Comparison of ENCODE assay signal across 1 cellular context in genomic region chr20:48620486-48621255, GRCh38.
TF ChIP-seq lines count a peak whose summit lies in the region.

No MANE protein-coding gene starts in this region.

TF ChIP-seq in H1, 55 proteins besides CTCF, POLR2A, EP300 and RAD21 (continued from another document):
- no peak for TF ChIP-seq CHD7 (IDR thresholded peaks at IDR 0.05; ENCODE audit: insufficient replicate concordance, low read length)
- TF ChIP-seq TAF7 (optimal IDR thresholded peaks at IDR 0.05; ENCODE audit: borderline replicate concordance, low read depth, low read length): peak; percentile 73
- TF ChIP-seq FOSL1 (IDR thresholded peaks at IDR 0.05; ENCODE audit: insufficient read depth, low read depth, low read length): no peak
- TF ChIP-seq SIRT6 (IDR thresholded peaks at IDR 0.05; ENCODE audit: low read length): no peak
- no peak for TF ChIP-seq SP2 (IDR thresholded peaks at IDR 0.05; ENCODE audit: low read length)
- TF ChIP-seq MAFK (IDR thresholded peaks at IDR 0.05; ENCODE audit: low read depth, low read length): no peak
- no peak for TF ChIP-seq EGR1 (IDR thresholded peaks at IDR 0.05; ENCODE audit: borderline replicate concordance, low read depth, low read length)
- TF ChIP-seq RNF2 (IDR thresholded peaks at IDR 0.05; ENCODE audit: borderline replicate concordance, low read depth, low read length, missing control alignments, poor library complexity, severe bottlenecking): no peak
- TF ChIP-seq EZH2 (IDR thresholded peaks at IDR 0.05; ENCODE audit: low read depth, low read length, severe bottlenecking): no peak
- TF ChIP-seq BACH1 (IDR thresholded peaks at IDR 0.05; ENCODE audit: low read length): peak; percentile 78
- TF ChIP-seq CEBPB (IDR thresholded peaks at IDR 0.05; ENCODE audit: low read depth, low read length): 0 out of 2 replicates have a peak, but pooled peaks have one; percentile 14
- TF ChIP-seq BCL11A (IDR thresholded peaks at IDR 0.05; ENCODE audit: low read depth in 2 of 2, low read length in 2 of 2): no peak
- no peak for TF ChIP-seq POU5F1 (IDR thresholded peaks at IDR 0.05; ENCODE audit: low read depth, low read length)
- no peak for TF ChIP-seq SP4 (IDR thresholded peaks at IDR 0.05; ENCODE audit: low read length)
- 0 out of 2 replicates have a peak, but pooled peaks have one; percentile 7 for TF ChIP-seq TCF12 (IDR thresholded peaks at IDR 0.05; ENCODE audit: low read depth, low read length)
- TF ChIP-seq PHF8 (conservative IDR thresholded peaks at IDR 0.05; ENCODE audit: low read depth, low read length): no peak
- no peak for TF ChIP-seq SP1 (IDR thresholded peaks at IDR 0.05; ENCODE audit: low read depth, low read length)
- no peak for TF ChIP-seq RXRA (IDR thresholded peaks at IDR 0.05; ENCODE audit: insufficient read depth, low read depth, low read length)
- TF ChIP-seq SIN3A (conservative IDR thresholded peaks at IDR 0.05 in 1 of 2, IDR thresholded peaks at IDR 0.05 in 1 of 2; ENCODE audit: low read depth in 1 of 2, low read length in 2 of 2): no peak
- 0 out of 2 replicates have a peak, but pooled peaks have one; percentile 41 for TF ChIP-seq ATF3 (IDR thresholded peaks at IDR 0.05; ENCODE audit: insufficient read depth, low read depth, low read length)
- no peak for TF ChIP-seq SIX5 (IDR thresholded peaks at IDR 0.05; ENCODE audit: low read depth, low read length)
- peak; percentile 12 for TF ChIP-seq NANOG (IDR thresholded peaks at IDR 0.05; ENCODE audit: insufficient read depth, low read depth, low read length, poor library complexity, severe bottlenecking)
- no peak for TF ChIP-seq SRF (IDR thresholded peaks at IDR 0.05; ENCODE audit: low read depth, low read length)
- TF ChIP-seq GTF2F1 (IDR thresholded peaks at IDR 0.05; ENCODE audit: borderline replicate concordance, low read depth, low read length): no peak
- no peak for TF ChIP-seq HDAC6 (IDR thresholded peaks at IDR 0.05; ENCODE audit: low read depth, low read length)
- no peak for TF ChIP-seq NRF1 (IDR thresholded peaks at IDR 0.05; ENCODE audit: low read depth, low read length)
- TF ChIP-seq KDM1A (IDR thresholded peaks at IDR 0.05; ENCODE audit: borderline replicate concordance, low read length): no peak
- TF ChIP-seq CREB1 (IDR thresholded peaks at IDR 0.05): peak; percentile 52; the same call in 1 of the 2 replicates
- TF ChIP-seq KDM4A (IDR thresholded peaks at IDR 0.05; ENCODE audit: low read depth, low read length, severe bottlenecking): no peak
- no peak for TF ChIP-seq RFX5 (IDR thresholded peaks at IDR 0.05; ENCODE audit: borderline replicate concordance, low read depth, low read length)
- no peak; the same call in 1 of the 2 replicates for TF ChIP-seq TBP (IDR thresholded peaks at IDR 0.05; ENCODE audit: low read depth, low read length)
- TF ChIP-seq ASH2L (IDR thresholded peaks at IDR 0.05; ENCODE audit: low read length): no peak
- TF ChIP-seq POLR2AphosphoS5 (IDR thresholded peaks at IDR 0.05; ENCODE audit: low read depth, low read length): no peak
- no peak for TF ChIP-seq JUND (IDR thresholded peaks at IDR 0.05; ENCODE audit: low read length)
- TF ChIP-seq TAF1 (IDR thresholded peaks at IDR 0.05; ENCODE audit: low read depth, low read length): no peak
- no peak for TF ChIP-seq ZNF274 (IDR thresholded peaks at IDR 0.05; ENCODE audit: borderline replicate concordance, extremely low read depth, low read length)
- TF ChIP-seq KDM5A (IDR thresholded peaks at IDR 0.05; ENCODE audit: low read length): no peak; the same call in 1 of the 2 replicates
